20 cellular contexts compared by ENCODE assay signal in the genomic region with DNA sequence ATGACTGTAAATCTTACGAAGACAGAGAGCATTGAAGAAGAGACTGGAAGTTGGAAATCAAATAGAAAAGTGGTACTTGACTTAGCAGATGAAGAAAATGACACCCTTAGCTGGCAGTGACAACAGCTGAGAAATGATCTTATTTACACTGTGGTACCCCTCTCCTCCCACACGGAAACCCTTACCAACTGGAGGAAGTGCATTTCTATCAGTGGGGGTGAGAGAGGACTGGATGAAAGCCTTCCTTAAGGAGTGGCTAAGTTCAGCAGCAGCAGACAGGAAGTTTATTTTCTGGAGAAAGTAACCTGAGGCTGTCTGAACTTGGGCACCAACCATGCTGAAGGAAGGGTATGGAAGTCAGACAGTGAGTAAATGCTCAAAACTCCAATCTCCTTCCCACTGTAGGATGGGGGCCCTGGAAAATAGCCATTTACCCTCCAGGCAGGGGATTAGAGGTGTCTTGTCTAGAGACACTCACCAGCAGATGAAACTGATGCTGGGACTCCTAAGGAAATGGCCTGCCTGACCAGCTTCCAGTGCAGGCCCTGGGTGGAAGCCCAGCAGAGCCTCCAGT.
DNase-seq lines count a peak whose midpoint lies in the region; ATAC-seq and TF ChIP-seq lines count a peak whose summit lies in the region.
"Had no signal": no experiment of that assay in that cellular context is flagged by ENCODE, and none has a peak within 500 bp of the region (broad histone marks: within the 10 kb centered on the region; RNA-seq: fewer than 3 reads in every experiment).

No MANE protein-coding gene starts in this region.

- intact Hi-C loops in left colon (cut with DNase I, micrococcal nuclease) (no loop called here), transverse colon (cut with DNase I; ENCODE audit: low total_unique reads) (no loop called here), stomach (cut with DNase I; ENCODE audit: low total_unique reads) (no loop called here)

- peaks cover 12 to 21% of the 10 kb centered on the region in 2 donors for H3K9me3 Mint-ChIP-seq in activated naive CD4-positive, alpha-beta T cell treated with anti-CD3 and anti-CD28 coated beads, Interleukin-2, amount 50 U/mL, for 72 hours
- peaks cover 19% of the 10 kb centered on the region for H3K9me3 Mint-ChIP-seq in activated naive CD4-positive, alpha-beta T cell treated with anti-CD3 and anti-CD28 coated beads, Interleukin-2, amount 10 ng/mL, durations not matched to agents 7 days and 5 days

- H3K36me3 ChIP-seq in transverse colon (no peaks in the 10 kb centered on the region), stomach (no peaks in the 10 kb centered on the region)
- H3K36me3 ChIP-seq: heart left ventricle, ovary, uterus had no signal

- no peaks in the 10 kb centered on the region for H3K27me3 ChIP-seq in transverse colon
- H3K27me3 ChIP-seq in stomach, result no peaks in the 10 kb centered on the region
- H3K27me3 ChIP-seq: heart left ventricle, ovary, uterus had no signal

- peaks cover 0 to 3% of the 10 kb centered on the region in 2 donors for H3K9me3 ChIP-seq in transverse colon
- peaks cover 0 to 9% (median 5%) of the 10 kb centered on the region in 4 donors for H3K9me3 ChIP-seq in stomach
- H3K9me3 ChIP-seq: ovary, uterus had no signal

- H3K4me3 Mint-ChIP-seq in activated naive CD4-positive, alpha-beta T cell treated with anti-CD3 and anti-CD28 coated beads, Interleukin-2, amount 10 ng/mL, durations not matched to agents 7 days and 5 days, result no peak overlapping the region
- H3K4me3 Mint-ChIP-seq: activated CD4-positive, alpha-beta memory T cell treated with anti-CD3 and anti-CD28 coated beads for 36 hours had no signal

- peaks cover 22% of the 10 kb centered on the region for H3K4me1 Mint-ChIP-seq in activated naive CD4-positive, alpha-beta T cell treated with anti-CD3 and anti-CD28 coated beads, Interleukin-2, amount 10 ng/mL, durations not matched to agents 7 days and 5 days

- H3K27ac ChIP-seq in transverse colon (peak overlapping the region; percentile 34 to 88 (median 80)), stomach (peak overlapping the region in 1 of 5 donors; percentile 30)
- H3K27ac ChIP-seq: heart left ventricle, ovary, uterus had no signal

- DNase-seq in activated naive CD4-positive, alpha-beta T cell treated with anti-CD3 and anti-CD28 coated beads, Interleukin-2, amount 50 U/mL, for 72 hours (ENCODE audit: low spot score in 2 of 2), result no peak
- no peak for DNase-seq in activated naive CD4-positive, alpha-beta T cell treated with anti-CD3 and anti-CD28 coated beads, Interleukin-2, amount 10 ng/mL, durations not matched to agents 7 days and 5 days
- peak; percentile 22 for DNase-seq in UCSD-AML1 (lab: John Stamatoyannopoulos, UW; ENCODE audit: unreplicated experiment)
- no peak for DNase-seq in left colon
- no peak for DNase-seq in transverse colon
- DNase-seq in stomach, result no peak
- no peak for DNase-seq in C1 segment of cervical spinal cord (lab: John Stamatoyannopoulos, UW)
- DNase-seq: ACHN; activated CD4-positive, alpha-beta memory T cell treated with anti-CD3 and anti-CD28 coated beads for 36 hours; activated effector memory CD4-positive, alpha-beta T cell treated with Interleukin-2 at 50 U/mL for 16 hours; GDM1; heart left ventricle; kidney; midbrain; NCI-H2227 treated with DMSO at 0.1 percent for 48 hours; ovary; stimulated activated naive CD4-positive, alpha-beta T cell; uterus had no signal

- WGBS in transverse colon (ENCODE audit: low coverage in 1 of 2), 2 donors, result 41 to 59% methylated on average over 2 of the region's 2 CpGs
- 48 to 61% (median 56%) methylated on average over 2 of the region's 2 CpGs for WGBS in stomach, 5 donors

- H3K27ac Mint-ChIP-seq in activated naive CD4-positive, alpha-beta T cell treated with anti-CD3 and anti-CD28 coated beads, Interleukin-2, amount 50 U/mL, for 72 hours, result peak overlapping the region; percentile 27 to 62
- H3K27ac Mint-ChIP-seq in activated naive CD4-positive, alpha-beta T cell treated with anti-CD3 and anti-CD28 coated beads, Interleukin-2, amount 10 ng/mL, durations not matched to agents 7 days and 5 days, result no peak overlapping the region
- H3K27ac Mint-ChIP-seq: activated CD4-positive, alpha-beta memory T cell treated with anti-CD3 and anti-CD28 coated beads for 36 hours had no signal

- H3K27me3 Mint-ChIP-seq in activated naive CD4-positive, alpha-beta T cell treated with anti-CD3 and anti-CD28 coated beads, Interleukin-2, amount 10 ng/mL, durations not matched to agents 7 days and 5 days, result no peaks in the 10 kb centered on the region
- H3K27me3 Mint-ChIP-seq: activated CD4-positive, alpha-beta memory T cell treated with anti-CD3 and anti-CD28 coated beads for 36 hours had no signal

- CTCF ChIA-PET in activated naive CD4-positive, alpha-beta T cell treated with anti-CD3 and anti-CD28 coated beads, Interleukin-2, amount 10 ng/mL, durations not matched to agents 7 days and 5 days (lab: Charles Lee), result no interaction called here

- TF ChIP-seq CTCF in transverse colon (IDR thresholded peaks at IDR 0.05) (peak in 1 of 5 experiments; percentile 9), stomach (IDR thresholded peaks at IDR 0.05) (no peak)

- TF ChIP-seq EP300 in transverse colon (IDR thresholded peaks at IDR 0.05; ENCODE audit: low read depth) (no peak), stomach (IDR thresholded peaks at IDR 0.05) (no peak)

- in situ Hi-C loops in transverse colon (cut with MboI; ENCODE audit: low pct_ligation_motif_present in 1 of 4, low pct_unique_long_range_greater_than_20kb in 1 of 4, low sequenced_read_pairs in 3 of 4), result loop anchor here in 1 of 4 donors (25.0 kb wide), 1 partner anchor 503 kb away; no protein-coding TSS in a partner anchor

- H3K4me3 ChIP-seq in transverse colon (no peak overlapping the region), stomach (no peak overlapping the region)
- H3K4me3 ChIP-seq: heart left ventricle, ovary, uterus had no signal

- H3K36me3 Mint-ChIP-seq in activated naive CD4-positive, alpha-beta T cell treated with anti-CD3 and anti-CD28 coated beads, Interleukin-2, amount 50 U/mL, for 72 hours, result peaks cover 7 to 27% of the 10 kb centered on the region in 2 donors
- no peaks in the 10 kb centered on the region for H3K36me3 Mint-ChIP-seq in activated naive CD4-positive, alpha-beta T cell treated with anti-CD3 and anti-CD28 coated beads, Interleukin-2, amount 10 ng/mL, durations not matched to agents 7 days and 5 days

- TF ChIP-seq POLR2A in transverse colon (IDR thresholded peaks at IDR 0.05) (no peak), stomach (IDR thresholded peaks at IDR 0.05) (no peak)

- H3K4me1 ChIP-seq in transverse colon (peaks cover 0 to 43% (median 27%) of the 10 kb centered on the region in 4 donors), stomach (peaks cover 0 to 10% (median 2%) of the 10 kb centered on the region in 4 donors)
- H3K4me1 ChIP-seq: heart left ventricle, uterus had no signal

- ATAC-seq in activated naive CD4-positive, alpha-beta T cell treated with anti-CD3 and anti-CD28 coated beads, Interleukin-2, amount 50 U/mL, for 72 hours, result no peak
- ATAC-seq in left colon (peak; percentile 62), GM18520 (IDR thresholded peaks at IDR 0.05; ENCODE audit: unreplicated experiment) (no peak)
- ATAC-seq: HCT116, heart left ventricle had no signal
